8 cellular contexts compared by ENCODE assay signal in genomic region chr22:20509344-20510047, GRCh38. TPM values are rescaled to one million over a fixed set of nuclear protein-coding genes. Genes with fewer than 3 reads are reported as not detected.
DNase-seq lines count a peak whose midpoint lies in the region; ATAC-seq and TF ChIP-seq lines count a peak whose summit lies in the region.

No MANE protein-coding gene starts in this region.

- intact Hi-C loops in PC-9 (cut with micrococcal nuclease; ENCODE audit: unreplicated experiment) = loop anchor here (1.0 kb wide), 2 partner anchors 21 to 58 kb away; no protein-coding TSS in a partner anchor
- intact Hi-C loops in uterus (cut with DNase I; ENCODE audit: low total_unique reads) = no loop called here

- H4K20me1 ChIP-seq in PC-9 (ENCODE audit: insufficient read depth) = peaks cover 15% of the 10 kb centered on the region

- no peaks in the 10 kb centered on the region for H3K9me2 ChIP-seq in PC-9 (ENCODE audit: insufficient read depth)

- CTCF ChIA-PET in PC-9 (lab: Charles Lee) = interaction anchor here (0.5 to 0.7 kb wide), 2 partner anchors 10 to 57 kb away, joined by 3 to 9 read pairs; no protein-coding TSS in a partner anchor

- H3K4me2 ChIP-seq in PC-9 = peak overlapping the region; percentile 100

- H3K27ac ChIP-seq in PC-9 (peak overlapping the region; percentile 98), uterus (peak overlapping the region; percentile 93 to 97)

- ATAC-seq in omental fat pad (ENCODE audit: low FRiP score) (peak; percentile 84), HG03045 (IDR thresholded peaks at IDR 0.05; ENCODE audit: unreplicated experiment) (no peak)

- BruUV-seq in PC-9 (replicated peaks; lab: Mats Ljungman, UMichigan) = no TSS peak

- in situ Hi-C loops in G401 (cut with HindIII; ENCODE audit: low sequenced_read_pairs) = no loop called here

- H3K36me3 ChIP-seq in PC-9 (ENCODE audit: low read depth) = 0 out of 2 replicates have a peak, but pooled peaks cover 8% of the 10 kb centered on the region
- H3K36me3 ChIP-seq in uterus = no peaks in the 10 kb centered on the region

- peaks cover 70% of the 10 kb centered on the region for H3K79me2 ChIP-seq in PC-9 (ENCODE audit: low read depth)

- TF ChIP-seq CTCF in GM12865 (IDR thresholded peaks at IDR 0.05; ENCODE audit: insufficient read depth, low read depth, low read length, missing control alignments) (no peak), PC-9 (conservative IDR thresholded peaks at IDR 0.05) (no peak), omental fat pad (IDR thresholded peaks at IDR 0.05) (no peak), uterus (IDR thresholded peaks at IDR 0.05) (no peak)

- H3K27me3 ChIP-seq in PC-9 (ENCODE audit: insufficient read depth, low read depth) (no peaks in the 10 kb centered on the region), uterus (no peaks in the 10 kb centered on the region)

- peaks cover 29% of the 10 kb centered on the region for H3F3A ChIP-seq in PC-9 (ENCODE audit: insufficient read depth, low read depth)

- H3K9me3 ChIP-seq in PC-9 (ENCODE audit: insufficient read depth, low read depth) (no peaks in the 10 kb centered on the region), uterus (no peaks in the 10 kb centered on the region)

- no peak overlapping the region for H2AFZ ChIP-seq in PC-9

- H3K4me3 ChIP-seq in GM12865 (ENCODE audit: low read depth, low read length) (peak overlapping the region; percentile 94), PC-9 (peak overlapping the region; percentile 66), uterus (peak overlapping the region; percentile 23 to 72)

- peaks cover 27% of the 10 kb centered on the region for H3K4me1 ChIP-seq in PC-9 (replicated peaks; ENCODE audit: insufficient read depth)
- H3K4me1 ChIP-seq in uterus = peaks cover 7 to 19% of the 10 kb centered on the region in 2 donors

- POLR2A ChIA-PET in PC-9 (lab: Charles Lee; ENCODE audit: unreplicated experiment) = interaction anchor here (0.6 to 0.9 kb wide), 2 partner anchors 20 to 22 kb away, joined by 3 to 29 read pairs; no protein-coding TSS in a partner anchor

- TF ChIP-seq POLR2A in uterus (IDR thresholded peaks at IDR 0.05) = peak; percentile 18 to 40

- DNase-seq in GM12865 (ENCODE audit: low read depth) (peak; percentile 53), PC-9 (peak; percentile 66 to 81), germinal center (ENCODE audit: low spot score) (peak; percentile 59), omental fat pad (ENCODE audit: low spot score) (peak; percentile 54), uterus (peak; percentile 66 to 86), G401 (ENCODE audit: low spot score) (no peak)
- peak; percentile 59 for DNase-seq in activated naive CD4-positive, alpha-beta T cell treated with Interleukin-2 at 50 U/mL for 16 hours

RNA-seq across cellular contexts. Expression of gene MED15, which starts 2.1 kb away (rescaled TPM):
- total RNA-seq in PC-9 (2021) (82.0 and 87.9 TPM in 2 replicates), omental fat pad (10 to 100 TPM; 36.5 to 90.5 (median 57.2) TPM), uterus (100 to 1,000 TPM in 1 of 4 donors, 10 to 100 TPM in 3; 16.5 to 110 (median 38.6) TPM)
- 10.5 and 19.0 TPM in 2 replicates for total RNA-seq in G401 (2014; rRNA removed; shearing (Covaris generic))

RNA-seq across cellular contexts. Expression of gene KLHL22, which starts 13.9 kb away (rescaled TPM):
- 17.7 and 20.0 TPM in 2 replicates for total RNA-seq in PC-9 (2021)
- total RNA-seq in omental fat pad = 10 to 100 TPM; 19.8 to 45.0 (median 32.9) TPM
- 10 to 100 TPM; 14.1 to 73.8 (median 42.7) TPM for total RNA-seq in uterus
- 25.4 and 30.4 TPM in 2 replicates for total RNA-seq in G401 (2014; rRNA removed; shearing (Covaris generic))
